1 cellular context compared by ENCODE assay signal in genomic region chr20:53574819-53575218, GRCh38.
TF ChIP-seq lines count a peak whose summit lies in the region.

No MANE protein-coding gene starts in this region.

TF ChIP-seq in WTC11, 78 proteins besides CTCF, POLR2A, EP300 and RAD21 (continued from another document):
- TF ChIP-seq, protein P1, sequence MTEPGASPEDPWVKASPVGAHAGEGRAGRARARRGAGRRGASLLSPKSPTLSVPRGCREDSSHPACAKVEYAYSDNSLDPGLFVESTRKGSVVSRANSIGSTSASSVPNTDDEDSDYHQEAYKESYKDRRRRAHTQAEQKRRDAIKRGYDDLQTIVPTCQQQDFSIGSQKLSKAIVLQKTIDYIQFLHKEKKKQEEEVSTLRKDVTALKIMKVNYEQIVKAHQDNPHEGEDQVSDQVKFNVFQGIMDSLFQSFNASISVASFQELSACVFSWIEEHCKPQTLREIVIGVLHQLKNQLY (CRISPR knock-in tag; IDR thresholded peaks at IDR 0.05) = no peak
- TF ChIP-seq ZNF425 (CRISPR knock-in tag; conservative IDR thresholded peaks at IDR 0.05) (no peak), ZNF281 (CRISPR knock-in tag; IDR thresholded peaks at IDR 0.05) (no peak), ELF4 (CRISPR knock-in tag; IDR thresholded peaks at IDR 0.05; ENCODE audit: low read depth) (no peak), ZNF121 (CRISPR knock-in tag; IDR thresholded peaks at IDR 0.05) (no peak), JUN (CRISPR knock-in tag; IDR thresholded peaks at IDR 0.05) (no peak)
- TF ChIP-seq, protein P2, sequence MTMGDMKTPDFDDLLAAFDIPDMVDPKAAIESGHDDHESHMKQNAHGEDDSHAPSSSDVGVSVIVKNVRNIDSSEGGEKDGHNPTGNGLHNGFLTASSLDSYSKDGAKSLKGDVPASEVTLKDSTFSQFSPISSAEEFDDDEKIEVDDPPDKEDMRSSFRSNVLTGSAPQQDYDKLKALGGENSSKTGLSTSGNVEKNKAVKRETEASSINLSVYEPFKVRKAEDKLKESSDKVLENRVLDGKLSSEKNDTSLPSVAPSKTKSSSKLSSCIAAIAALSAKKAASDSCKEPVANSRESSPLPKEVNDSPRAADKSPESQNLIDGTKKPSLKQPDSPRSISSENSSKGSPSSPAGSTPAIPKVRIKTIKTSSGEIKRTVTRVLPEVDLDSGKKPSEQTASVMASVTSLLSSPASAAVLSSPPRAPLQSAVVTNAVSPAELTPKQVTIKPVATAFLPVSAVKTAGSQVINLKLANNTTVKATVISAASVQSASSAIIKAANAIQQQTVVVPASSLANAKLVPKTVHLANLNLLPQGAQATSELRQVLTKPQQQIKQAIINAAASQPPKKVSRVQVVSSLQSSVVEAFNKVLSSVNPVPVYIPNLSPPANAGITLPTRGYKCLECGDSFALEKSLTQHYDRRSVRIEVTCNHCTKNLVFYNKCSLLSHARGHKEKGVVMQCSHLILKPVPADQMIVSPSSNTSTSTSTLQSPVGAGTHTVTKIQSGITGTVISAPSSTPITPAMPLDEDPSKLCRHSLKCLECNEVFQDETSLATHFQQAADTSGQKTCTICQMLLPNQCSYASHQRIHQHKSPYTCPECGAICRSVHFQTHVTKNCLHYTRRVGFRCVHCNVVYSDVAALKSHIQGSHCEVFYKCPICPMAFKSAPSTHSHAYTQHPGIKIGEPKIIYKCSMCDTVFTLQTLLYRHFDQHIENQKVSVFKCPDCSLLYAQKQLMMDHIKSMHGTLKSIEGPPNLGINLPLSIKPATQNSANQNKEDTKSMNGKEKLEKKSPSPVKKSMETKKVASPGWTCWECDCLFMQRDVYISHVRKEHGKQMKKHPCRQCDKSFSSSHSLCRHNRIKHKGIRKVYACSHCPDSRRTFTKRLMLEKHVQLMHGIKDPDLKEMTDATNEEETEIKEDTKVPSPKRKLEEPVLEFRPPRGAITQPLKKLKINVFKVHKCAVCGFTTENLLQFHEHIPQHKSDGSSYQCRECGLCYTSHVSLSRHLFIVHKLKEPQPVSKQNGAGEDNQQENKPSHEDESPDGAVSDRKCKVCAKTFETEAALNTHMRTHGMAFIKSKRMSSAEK (CRISPR knock-in tag; IDR thresholded peaks at IDR 0.05; ENCODE audit: borderline replicate concordance) = no peak
- TF ChIP-seq, protein P3, sequence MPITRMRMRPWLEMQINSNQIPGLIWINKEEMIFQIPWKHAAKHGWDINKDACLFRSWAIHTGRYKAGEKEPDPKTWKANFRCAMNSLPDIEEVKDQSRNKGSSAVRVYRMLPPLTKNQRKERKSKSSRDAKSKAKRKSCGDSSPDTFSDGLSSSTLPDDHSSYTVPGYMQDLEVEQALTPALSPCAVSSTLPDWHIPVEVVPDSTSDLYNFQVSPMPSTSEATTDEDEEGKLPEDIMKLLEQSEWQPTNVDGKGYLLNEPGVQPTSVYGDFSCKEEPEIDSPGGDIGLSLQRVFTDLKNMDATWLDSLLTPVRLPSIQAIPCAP (CRISPR knock-in tag; IDR thresholded peaks at IDR 0.05) = no peak
TF ChIP-seq in WTC11: peak in this region for 0.
